ENCODE assay signal across 13 cellular contexts in genomic region chr7:149245744-149246143, GRCh38. TPM values are rescaled to one million over a fixed set of nuclear protein-coding genes. Genes with fewer than 3 reads are reported as not detected.
DNase-seq lines count a peak whose midpoint lies in the region; ATAC-seq and TF ChIP-seq lines count a peak whose summit lies in the region.
"Had no signal": no experiment of that assay in that cellular context is flagged by ENCODE, and none has a peak within 500 bp of the region (broad histone marks: within the 10 kb centered on the region; RNA-seq: fewer than 3 reads in every experiment).

No MANE protein-coding gene starts in this region.

- no peak for TF ChIP-seq EP300 in sigmoid colon (IDR thresholded peaks at IDR 0.05)

- H4K20me1 ChIP-seq in GM23248 (ENCODE audit: insufficient read depth): no peaks in the 10 kb centered on the region

- H2AFZ ChIP-seq in GM23248: no peak overlapping the region

- H3K4me2 ChIP-seq in GM23248 (ENCODE audit: unreplicated experiment): no peak overlapping the region

- H3K27me3 ChIP-seq in GM23248 (replicated peaks; ENCODE audit: insufficient read depth) (no peaks in the 10 kb centered on the region), sigmoid colon (no peaks in the 10 kb centered on the region)
- H3K27me3 ChIP-seq: cardiac muscle cell had no signal

- H3K36me3 ChIP-seq in GM23248 (ENCODE audit: low read depth): peaks cover 4% of the 10 kb centered on the region; the same call in 1 of the 2 replicates
- peaks cover 0 to 8% (median 7%) of the 10 kb centered on the region in 4 donors for H3K36me3 ChIP-seq in sigmoid colon

- H3K27me3 Mint-ChIP-seq in activated T-cell treated with anti-CD3 and anti-CD28 coated beads, Interleukin-2, amount 50 U/mL, for 4 hours (ENCODE audit: low read depth): no peaks in the 10 kb centered on the region
- H3K27me3 Mint-ChIP-seq in T-helper 2 cell treated with Interferon-gamma antibody and Interleukin-4, amounts not matched to agents 5 μg/mL and 100 μg/mL, for 36 hours (ENCODE audit: low read depth): no peaks in the 10 kb centered on the region
- H3K27me3 Mint-ChIP-seq: activated naive CD8-positive, alpha-beta T cell treated with anti-CD3 and anti-CD28 coated beads, Interleukin-2, amount 10 ng/mL, durations not matched to agents 7 days and 5 days had no signal

- WGBS in GM23248 (ENCODE audit: low coverage in 1 of 2, low lambda C conversion rate in 2 of 2, missing lambda C conversion rate in 2 of 2), 2 experiments: 81 to 90% methylated on average over 5 of the region's 5 CpGs
- 82 to 88% methylated on average over 5 of the region's 5 CpGs for whole genome bisulfite sequencing in sigmoid colon, 2 donors

- H3K9me3 Mint-ChIP-seq in activated T-cell treated with anti-CD3 and anti-CD28 coated beads, Interleukin-2, amount 50 U/mL, for 4 hours: no peaks in the 10 kb centered on the region
- peaks cover 7% of the 10 kb centered on the region for H3K9me3 Mint-ChIP-seq in T-helper 2 cell treated with Interferon-gamma antibody and Interleukin-4, amounts not matched to agents 5 μg/mL and 100 μg/mL, for 36 hours
- peaks cover 6% of the 10 kb centered on the region for H3K9me3 Mint-ChIP-seq in stimulated activated effector memory CD8-positive, alpha-beta T cell treated with anti-CD3 and anti-CD28 coated beads, Interleukin-12 subunit alpha, Interleukin-12 subunit beta, amount 100 ng/mL, for 72 hours

- H3K9me2 ChIP-seq in GM23248 (ENCODE audit: insufficient read depth): no peaks in the 10 kb centered on the region

- peak; percentile 49 to 51 for ATAC-seq in activated T-cell treated with anti-CD3 and anti-CD28 coated beads, Interleukin-2, amount 50 U/mL, for 4 hours
- peak; percentile 81 for ATAC-seq in stimulated activated effector memory CD8-positive, alpha-beta T cell treated with anti-CD3 and anti-CD28 coated beads, Interleukin-12 subunit alpha, Interleukin-12 subunit beta, amount 100 ng/mL, for 72 hours
- ATAC-seq in HG02678 (IDR thresholded peaks at IDR 0.05; ENCODE audit: unreplicated experiment): no peak

- H3K4me1 ChIP-seq in GM23248 (ENCODE audit: insufficient read depth) (peaks cover 7% of the 10 kb centered on the region), sigmoid colon (peaks cover 0 to 10% (median 6%) of the 10 kb centered on the region in 4 donors)

- no peak for TF ChIP-seq CTCF in sigmoid colon (IDR thresholded peaks at IDR 0.05)

- H3F3A ChIP-seq in GM23248 (ENCODE audit: insufficient read depth): no peaks in the 10 kb centered on the region

- peaks cover 90% of the 10 kb centered on the region for H3K79me2 ChIP-seq in GM23248 (ENCODE audit: insufficient read depth)

- H3K36me3 Mint-ChIP-seq in activated T-cell treated with anti-CD3 and anti-CD28 coated beads, Interleukin-2, amount 50 U/mL, for 4 hours (ENCODE audit: insufficient read depth): peaks cover 20% of the 10 kb centered on the region
- H3K36me3 Mint-ChIP-seq in T-helper 2 cell treated with Interferon-gamma antibody and Interleukin-4, amounts not matched to agents 5 μg/mL and 100 μg/mL, for 36 hours (ENCODE audit: low read depth): peaks cover 21% of the 10 kb centered on the region
- peaks cover 65% of the 10 kb centered on the region for H3K36me3 Mint-ChIP-seq in stimulated activated effector memory CD8-positive, alpha-beta T cell treated with anti-CD3 and anti-CD28 coated beads, Interleukin-12 subunit alpha, Interleukin-12 subunit beta, amount 100 ng/mL, for 72 hours

- H3K4me1 Mint-ChIP-seq in activated T-cell treated with anti-CD3 and anti-CD28 coated beads, Interleukin-2, amount 50 U/mL, for 4 hours (ENCODE audit: low read depth): peaks cover 56% of the 10 kb centered on the region
- peaks cover 30% of the 10 kb centered on the region for H3K4me1 Mint-ChIP-seq in T-helper 2 cell treated with Interferon-gamma antibody and Interleukin-4, amounts not matched to agents 5 μg/mL and 100 μg/mL, for 36 hours (ENCODE audit: low read depth)
- peaks cover 52% of the 10 kb centered on the region for H3K4me1 Mint-ChIP-seq in stimulated activated effector memory CD8-positive, alpha-beta T cell treated with anti-CD3 and anti-CD28 coated beads, Interleukin-12 subunit alpha, Interleukin-12 subunit beta, amount 100 ng/mL, for 72 hours

- peak overlapping the region; percentile 22; the same call in 1 of the 2 replicates for H3K27ac ChIP-seq in GM23248
- H3K27ac ChIP-seq in sigmoid colon: no peak overlapping the region
- H3K27ac ChIP-seq: cardiac muscle cell had no signal

- no peak for DNase-seq in activated T-cell treated with anti-CD3 and anti-CD28 coated beads, Interleukin-2, amount 50 U/mL, for 4 hours
- no peak for DNase-seq in activated T-cell treated with anti-CD3 and anti-CD28 coated beads for 4 hours
- no peak for DNase-seq in GM23248
- DNase-seq in T-helper 2 cell treated with Interferon-gamma antibody and Interleukin-4, amounts not matched to agents 5 μg/mL and 100 μg/mL, for 36 hours (ENCODE audit: low spot score): no peak
- DNase-seq in stimulated activated effector memory CD8-positive, alpha-beta T cell treated with anti-CD3 and anti-CD28 coated beads, Interleukin-12 subunit alpha, Interleukin-12 subunit beta, amount 100 ng/mL, for 72 hours (ENCODE audit: low spot score in 2 of 2): no peak
- DNase-seq in sigmoid colon: no peak
- no peak for DNase-seq in SIG-M5 (lab: John Stamatoyannopoulos, UW)
- DNase-seq: activated CD4-positive, alpha-beta T cell treated with anti-CD3 and anti-CD28 coated beads for 1 hour; activated naive CD8-positive, alpha-beta T cell treated with anti-CD3 and anti-CD28 coated beads, Interleukin-2, amount 10 ng/mL, durations not matched to agents 7 days and 5 days; Calu3; NCI-H524 treated with DMSO at 0.1 percent for 48 hours had no signal

- no peak overlapping the region for H3K9ac ChIP-seq in GM23248

- peak overlapping the region; percentile 8 for H3K4me3 Mint-ChIP-seq in activated T-cell treated with anti-CD3 and anti-CD28 coated beads, Interleukin-2, amount 50 U/mL, for 4 hours
- no peak overlapping the region for H3K4me3 Mint-ChIP-seq in T-helper 2 cell treated with Interferon-gamma antibody and Interleukin-4, amounts not matched to agents 5 μg/mL and 100 μg/mL, for 36 hours
- peak overlapping the region; percentile 62 for H3K4me3 Mint-ChIP-seq in stimulated activated effector memory CD8-positive, alpha-beta T cell treated with anti-CD3 and anti-CD28 coated beads, Interleukin-12 subunit alpha, Interleukin-12 subunit beta, amount 100 ng/mL, for 72 hours
- H3K4me3 Mint-ChIP-seq: activated naive CD8-positive, alpha-beta T cell treated with anti-CD3 and anti-CD28 coated beads, Interleukin-2, amount 10 ng/mL, durations not matched to agents 7 days and 5 days had no signal

- TF ChIP-seq POLR2A in sigmoid colon (IDR thresholded peaks at IDR 0.05): no peak

- intact Hi-C loops in sigmoid colon (cut with DNase I): no loop called here

- H3K4me3 ChIP-seq in GM23248 (no peak overlapping the region), sigmoid colon (no peak overlapping the region)
- H3K4me3 ChIP-seq: cardiac muscle cell had no signal

- in situ Hi-C loops in GM23248 (cut with MboI): no loop called here

- H3K27ac Mint-ChIP-seq in T-helper 2 cell treated with Interferon-gamma antibody and Interleukin-4, amounts not matched to agents 5 μg/mL and 100 μg/mL, for 36 hours: peak overlapping the region; percentile 52
- H3K27ac Mint-ChIP-seq in stimulated activated effector memory CD8-positive, alpha-beta T cell treated with anti-CD3 and anti-CD28 coated beads, Interleukin-12 subunit alpha, Interleukin-12 subunit beta, amount 100 ng/mL, for 72 hours: peak overlapping the region; percentile 94
- H3K27ac Mint-ChIP-seq: activated naive CD8-positive, alpha-beta T cell treated with anti-CD3 and anti-CD28 coated beads, Interleukin-2, amount 10 ng/mL, durations not matched to agents 7 days and 5 days had no signal

- H3K9me3 ChIP-seq in GM23248 (ENCODE audit: low read depth) (no peaks in the 10 kb centered on the region), sigmoid colon (no peaks in the 10 kb centered on the region)

RNA-seq across cellular contexts. Expression of gene ZNF212, which starts 6.3 kb away (rescaled TPM):
- 10 to 100 TPM; 19.3 to 22.4 (median 20.5) TPM for total RNA-seq in activated T-cell treated with anti-CD3 and anti-CD28 coated beads, Interleukin-2, amount 50 U/mL, for 4 hours
- 4.1 and 9.4 TPM in 2 replicates for total RNA-seq in GM23248 (2014; rRNA removed; shearing (Covaris generic))
- polyA plus RNA-seq in GM23248 (2016; fragmentation: Nextera tagmentation; extraction: Ambion mirVana) (5.3 and 7.1 TPM in 2 replicates), sigmoid colon (1 to 10 TPM; 4.4 to 9.0 (median 6.0) TPM)
- total RNA-seq in sigmoid colon: 10 to 100 TPM in 1 of 4 donors, 1 to 10 TPM in 3; 4.1 to 13.6 (median 5.7) TPM

RNA-seq across cellular contexts. Expression of gene ZNF783, which starts 16.3 kb away (rescaled TPM):
- 10 to 100 TPM; 24.0 to 28.5 (median 24.5) TPM for total RNA-seq in activated T-cell treated with anti-CD3 and anti-CD28 coated beads, Interleukin-2, amount 50 U/mL, for 4 hours
- total RNA-seq in GM23248 (2014; rRNA removed; shearing (Covaris generic)): 8.6 and 11.3 TPM in 2 replicates
- 3.5 and 3.6 TPM in 2 replicates for polyA plus RNA-seq in GM23248 (2016; fragmentation: Nextera tagmentation; extraction: Ambion mirVana)
- 10 to 100 TPM in 3 of 4 donors, 1 to 10 TPM in 1; 8.4 to 15.2 (median 11.3) TPM for total RNA-seq in sigmoid colon
- 1 to 10 TPM; 1.2 to 9.4 (median 2.4) TPM for polyA plus RNA-seq in sigmoid colon

RNA-seq across cellular contexts. Expression of gene ZNF282, which starts 50.4 kb away (rescaled TPM):
- total RNA-seq in activated T-cell treated with anti-CD3 and anti-CD28 coated beads, Interleukin-2, amount 50 U/mL, for 4 hours: 10 to 100 TPM; 36.1 to 39.7 (median 38.3) TPM
- total RNA-seq in GM23248 (2014; rRNA removed; shearing (Covaris generic)): 23.3 and 24.1 TPM in 2 replicates
- 2.4 and 2.8 TPM in 2 replicates for polyA plus RNA-seq in GM23248 (2016; fragmentation: Nextera tagmentation; extraction: Ambion mirVana)
- total RNA-seq in sigmoid colon: 10 to 100 TPM; 11.8 to 24.9 (median 13.9) TPM
- 10 to 100 TPM in 1 of 3 donors, 1 to 10 TPM in 2; 6.9 to 17.6 (median 7.2) TPM for polyA plus RNA-seq in sigmoid colon
